ENCODE assay signal across 25 cellular contexts in genomic region chr16:59905628-59906027, GRCh38.
DNase-seq lines count a peak whose midpoint lies in the region; ATAC-seq, FAIRE-seq and TF ChIP-seq lines count a peak whose summit lies in the region.
"Had no signal": no experiment of that assay in that cellular context is flagged by ENCODE, and none has a peak within 500 bp of the region (broad histone marks: within the 10 kb centered on the region; RNA-seq: fewer than 3 reads in every experiment).

No MANE protein-coding gene starts in this region.

- no peak overlapping the region for H3K4me3 ChIP-seq in astrocyte of the spinal cord (ENCODE audit: low read depth, low read length)
- H3K4me3 ChIP-seq in fibroblast of the aortic adventitia (ENCODE audit: low read depth, low read length): no peak overlapping the region
- H3K4me3 ChIP-seq: psoas muscle, uterus had no signal

- H3K9me3 Mint-ChIP-seq in activated CD4-positive, alpha-beta memory T cell treated with anti-CD3 and anti-CD28 coated beads for 36 hours: peaks cover 12% of the 10 kb centered on the region
- H3K9me3 Mint-ChIP-seq: mesothelial cell of epicardium had no signal

- TF ChIP-seq CTCF in astrocyte of the spinal cord (IDR thresholded peaks at IDR 0.05; ENCODE audit: low read depth, low read length) (no peak), fibroblast of the aortic adventitia (IDR thresholded peaks at IDR 0.05; ENCODE audit: insufficient read depth, low read length) (no peak)

- H3K4me3 Mint-ChIP-seq in activated CD4-positive, alpha-beta memory T cell treated with anti-CD3 and anti-CD28 coated beads for 36 hours: no peak overlapping the region
- H3K4me3 Mint-ChIP-seq: activated CD4-positive, alpha-beta T cell treated with anti-CD3 and anti-CD28 coated beads, Interleukin-2, amount 10 ng/mL, durations not matched to agents 7 days and 5 days; CD4-positive, CD25-positive, alpha-beta regulatory T cell; mesothelial cell of epicardium had no signal

- H3K36me3 Mint-ChIP-seq in activated CD4-positive, alpha-beta memory T cell treated with anti-CD3 and anti-CD28 coated beads for 36 hours: no peaks in the 10 kb centered on the region
- H3K36me3 Mint-ChIP-seq: CD4-positive, CD25-positive, alpha-beta regulatory T cell; mesothelial cell of epicardium had no signal

- intact Hi-C loops in activated CD4-positive, alpha-beta memory T cell treated with anti-CD3 and anti-CD28 coated beads for 36 hours (cut with micrococcal nuclease): no loop called here

- DNase-seq in HS-5 (ENCODE audit: low read depth) (peak; percentile 67), astrocyte of the spinal cord (ENCODE audit: low read depth, low spot score) (peak; percentile 13), fibroblast of the aortic adventitia (ENCODE audit: low read depth) (peak; percentile 1), urothelium cell line (ENCODE audit: low spot score) (no peak)
- DNase-seq in activated CD4-positive, alpha-beta T cell treated with anti-CD3 and anti-CD28 coated beads, Interleukin-2, amount 50 U/mL, for 48 hours: no peak
- no peak for DNase-seq in activated CD4-positive, alpha-beta memory T cell treated with anti-CD3 and anti-CD28 coated beads for 36 hours
- DNase-seq: 8988T; activated CD4-positive, alpha-beta T cell treated with anti-CD3 and anti-CD28 coated beads, Interleukin-2, amount 10 ng/mL, durations not matched to agents 7 days and 5 days; activated gamma-delta T cell; CD4-positive, CD25-positive, alpha-beta regulatory T cell; left colon; NCI-H1092; NCI-H2029 treated with DMSO at 0.1 percent for 48 hours; NCI-H524; psoas muscle; stimulated activated CD4-positive, alpha-beta T cell treated with anti-CD3 and anti-CD28 coated beads, Interleukin-12 subunit alpha, Interleukin-12 subunit beta, amount 100 ng/mL, for 4 hours; stimulated activated CD8-positive, alpha-beta memory T cell treated with anti-CD3 and anti-CD28 coated beads, Interleukin-4, amount 100 ng/mL, for 48 hours; substantia nigra; SW 1271; uterus had no signal

- no peak overlapping the region for H3K27ac Mint-ChIP-seq in activated CD4-positive, alpha-beta memory T cell treated with anti-CD3 and anti-CD28 coated beads for 36 hours
- H3K27ac Mint-ChIP-seq: activated CD4-positive, alpha-beta T cell treated with anti-CD3 and anti-CD28 coated beads, Interleukin-2, amount 10 ng/mL, durations not matched to agents 7 days and 5 days; CD4-positive, CD25-positive, alpha-beta regulatory T cell; mesothelial cell of epicardium had no signal

- CTCF ChIA-PET in activated CD4-positive, alpha-beta memory T cell treated with anti-CD3 and anti-CD28 coated beads for 36 hours (lab: Charles Lee): no interaction called here

- ATAC-seq in HG03378 (IDR thresholded peaks at IDR 0.05; ENCODE audit: unreplicated experiment): no peak
- ATAC-seq: left colon, psoas muscle, Right ventricle myocardium inferior had no signal

- no peaks in the 10 kb centered on the region for H3K4me1 Mint-ChIP-seq in activated CD4-positive, alpha-beta memory T cell treated with anti-CD3 and anti-CD28 coated beads for 36 hours (ENCODE audit: low read depth)
- H3K4me1 Mint-ChIP-seq: activated CD4-positive, alpha-beta T cell treated with anti-CD3 and anti-CD28 coated beads, Interleukin-2, amount 10 ng/mL, durations not matched to agents 7 days and 5 days; CD4-positive, CD25-positive, alpha-beta regulatory T cell had no signal

- no peaks in the 10 kb centered on the region for H3K27me3 Mint-ChIP-seq in activated CD4-positive, alpha-beta memory T cell treated with anti-CD3 and anti-CD28 coated beads for 36 hours
- H3K27me3 Mint-ChIP-seq: activated CD4-positive, alpha-beta T cell treated with anti-CD3 and anti-CD28 coated beads, Interleukin-2, amount 10 ng/mL, durations not matched to agents 7 days and 5 days; CD4-positive, CD25-positive, alpha-beta regulatory T cell had no signal

- POLR2A ChIA-PET in activated CD4-positive, alpha-beta memory T cell treated with anti-CD3 and anti-CD28 coated beads for 36 hours (lab: Charles Lee): no interaction called here

- FAIRE-seq in A204.1 (lab: Jason Lieb, UNC): peak; percentile 98
- FAIRE-seq in urothelium cell line (lab: Jason Lieb, UNC): no peak
- FAIRE-seq: colon had no signal

- in situ Hi-C loops in astrocyte of the spinal cord (cut with HindIII; ENCODE audit: low sequenced_read_pairs): no loop called here

Comparison
In these comparisons a context has a peak if more than half of its experiments do, and no peak if none do; other contexts are left out.
1. DNase-seq: peak in HS-5 (single experiment), astrocyte of the spinal cord (single experiment) and fibroblast of the aortic adventitia (single experiment); none in activated CD4-positive, alpha-beta T cell treated with anti-CD3 and anti-CD28 coated beads, Interleukin-2, amount 50 U/mL, for 48 hours (0 of 2), activated CD4-positive, alpha-beta memory T cell treated with anti-CD3 and anti-CD28 coated beads for 36 hours (single experiment) and urothelium cell line (single experiment).